2 cellular contexts compared by ENCODE assay signal in genomic region chr6:26185004-26185403, GRCh38.
TF ChIP-seq lines count a peak whose summit lies in the region.

No MANE protein-coding gene starts in this region.

TF ChIP-seq in GM23338, 12 proteins besides CTCF, POLR2A, EP300 and RAD21 (continued from another document):
- TF ChIP-seq POLR2AphosphoS5 (IDR thresholded peaks at IDR 0.05; ENCODE audit: low read depth) (no peak), ZNF462 (CRISPR knock-in tag; IDR thresholded peaks at IDR 0.05) (no peak), REST (IDR thresholded peaks at IDR 0.05; ENCODE audit: unreplicated experiment) (no peak), ETS1 (IDR thresholded peaks at IDR 0.05) (no peak), NANOG (IDR thresholded peaks at IDR 0.05; ENCODE audit: borderline replicate concordance) (no peak), EZH2 (IDR thresholded peaks at IDR 0.05; ENCODE audit: low read depth, unreplicated experiment) (no peak), JUNB (IDR thresholded peaks at IDR 0.05; ENCODE audit: unreplicated experiment) (no peak), STAT1 (IDR thresholded peaks at IDR 0.05; ENCODE audit: unreplicated experiment) (no peak), CREB1 (CRISPR knock-in tag; IDR thresholded peaks at IDR 0.05; ENCODE audit: low read depth) (no peak)

TF ChIP-seq in GM12878, 131 proteins besides CTCF, POLR2A, EP300 and RAD21 (continued from another document):
- no peak for TF ChIP-seq PBX3 (IDR thresholded peaks at IDR 0.05; ENCODE audit: insufficient replicate concordance, low read depth, low read length)
- no peak for TF ChIP-seq ZBTB11 (CRISPR knock-in tag; IDR thresholded peaks at IDR 0.05)
- TF ChIP-seq TBL1XR1 (IDR thresholded peaks at IDR 0.05; ENCODE audit: low read depth, low read length) = no peak
- no peak for TF ChIP-seq BCL11A (IDR thresholded peaks at IDR 0.05; ENCODE audit: low read depth, low read length)
- TF ChIP-seq HDGF (IDR thresholded peaks at IDR 0.05) = no peak
- TF ChIP-seq STAT1 (conservative IDR thresholded peaks at IDR 0.05) = no peak
